In genomic region chr6:34938268-34938667, GRCh38 we compare ENCODE assay signal across 2 cellular contexts.
A peak's percentile ranks its signal among the peaks of the same experiment; 100 is the strongest.
TF ChIP-seq lines count a peak whose summit lies in the region.

No MANE protein-coding gene starts in this region.

TF ChIP-seq in A549, 52 proteins besides CTCF, POLR2A, EP300 and RAD21 (continued from another document):
- no peak for TF ChIP-seq KDM1A (IDR thresholded peaks at IDR 0.05; ENCODE audit: low read depth)
- TF ChIP-seq, protein P1, sequence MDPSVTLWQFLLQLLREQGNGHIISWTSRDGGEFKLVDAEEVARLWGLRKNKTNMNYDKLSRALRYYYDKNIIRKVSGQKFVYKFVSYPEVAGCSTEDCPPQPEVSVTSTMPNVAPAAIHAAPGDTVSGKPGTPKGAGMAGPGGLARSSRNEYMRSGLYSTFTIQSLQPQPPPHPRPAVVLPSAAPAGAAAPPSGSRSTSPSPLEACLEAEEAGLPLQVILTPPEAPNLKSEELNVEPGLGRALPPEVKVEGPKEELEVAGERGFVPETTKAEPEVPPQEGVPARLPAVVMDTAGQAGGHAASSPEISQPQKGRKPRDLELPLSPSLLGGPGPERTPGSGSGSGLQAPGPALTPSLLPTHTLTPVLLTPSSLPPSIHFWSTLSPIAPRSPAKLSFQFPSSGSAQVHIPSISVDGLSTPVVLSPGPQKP (IDR thresholded peaks at IDR 0.05; ENCODE audit: low read depth, low read length) = no peak
- no peak for TF ChIP-seq FOXS1 (CRISPR knock-in tag; IDR thresholded peaks at IDR 0.05)
- no peak for TF ChIP-seq E2F6 (IDR thresholded peaks at IDR 0.05; ENCODE audit: borderline replicate concordance, low read depth)

TF ChIP-seq in K562, 482 proteins besides CTCF, POLR2A, EP300 and RAD21 (continued from another document):
- no peak for TF ChIP-seq MYNN (IDR thresholded peaks at IDR 0.05)
- TF ChIP-seq MYNN (CRISPR knock-in tag; IDR thresholded peaks at IDR 0.05) = no peak
- no peak for TF ChIP-seq GTF2E2 (tag; IDR thresholded peaks at IDR 0.05)
- TF ChIP-seq NFE2 (IDR thresholded peaks at IDR 0.05; ENCODE audit: low read depth) = peak; percentile 55
- TF ChIP-seq XRCC4 (IDR thresholded peaks at IDR 0.05; ENCODE audit: extremely low read depth, insufficient read depth, insufficient read length) = no peak
- no peak for TF ChIP-seq PHB (CRISPR knock-in tag; IDR thresholded peaks at IDR 0.05)
- no peak for TF ChIP-seq PTBP1 (IDR thresholded peaks at IDR 0.05; ENCODE audit: low read depth, low read length)
- no peak for TF ChIP-seq NFRKB (IDR thresholded peaks at IDR 0.05; ENCODE audit: low read depth)
- no peak for TF ChIP-seq ZBTB7A (IDR thresholded peaks at IDR 0.05; ENCODE audit: borderline replicate concordance, control insufficient read depth, low read depth, low read length)
- no peak for TF ChIP-seq RNF219 (CRISPR knock-in tag; IDR thresholded peaks at IDR 0.05)
- no peak for TF ChIP-seq CBFA2T3 (IDR thresholded peaks at IDR 0.05)
- no peak for TF ChIP-seq JUND (IDR thresholded peaks at IDR 0.05; ENCODE audit: borderline replicate concordance, low read depth, low read length)
- TF ChIP-seq JUND (tag; IDR thresholded peaks at IDR 0.05; ENCODE audit: borderline replicate concordance, low read depth, low read length) = no peak
- no peak for TF ChIP-seq MXD1 (CRISPR knock-in tag; IDR thresholded peaks at IDR 0.05; ENCODE audit: borderline replicate concordance, poor library complexity, severe bottlenecking)
- no peak for TF ChIP-seq CXXC5 (CRISPR knock-in tag; IDR thresholded peaks at IDR 0.05)
- no peak for TF ChIP-seq DACH1 (IDR thresholded peaks at IDR 0.05; ENCODE audit: partially characterized antibody)
- peak; percentile 77 for TF ChIP-seq BHLHE40 (IDR thresholded peaks at IDR 0.05; ENCODE audit: low read length)
- peak; percentile 18; the same call in 1 of the 2 replicates for TF ChIP-seq C11orf30 (IDR thresholded peaks at IDR 0.05; ENCODE audit: low read depth)
- TF ChIP-seq BRD4 (IDR thresholded peaks at IDR 0.05) = no peak
- TF ChIP-seq MAFG (tag; conservative IDR thresholded peaks at IDR 0.05) = peak; percentile 20; the same call in 1 of the 2 replicates
- no peak for TF ChIP-seq MCM5 (IDR thresholded peaks at IDR 0.05; ENCODE audit: low read depth)
- TF ChIP-seq ADNP (tag; IDR thresholded peaks at IDR 0.05) = no peak
- TF ChIP-seq SMAD2 (IDR thresholded peaks at IDR 0.05; ENCODE audit: low read depth, low read length) = no peak
- 0 out of 2 replicates have a peak, but pooled peaks have one; percentile 27 for TF ChIP-seq NFIC (IDR thresholded peaks at IDR 0.05)
- no peak for TF ChIP-seq CSDE1 (IDR thresholded peaks at IDR 0.05)
- no peak for TF ChIP-seq TEAD1 (CRISPR knock-in tag; IDR thresholded peaks at IDR 0.05)
- TF ChIP-seq SIN3B (IDR thresholded peaks at IDR 0.05; ENCODE audit: low read depth) = no peak
- no peak for TF ChIP-seq SIX5 (IDR thresholded peaks at IDR 0.05; ENCODE audit: borderline replicate concordance in 1 of 2, insufficient read depth in 1 of 2, low read depth in 1 of 2, low read length in 2 of 2)
